8 cellular contexts compared by ENCODE assay signal in the genomic region with DNA sequence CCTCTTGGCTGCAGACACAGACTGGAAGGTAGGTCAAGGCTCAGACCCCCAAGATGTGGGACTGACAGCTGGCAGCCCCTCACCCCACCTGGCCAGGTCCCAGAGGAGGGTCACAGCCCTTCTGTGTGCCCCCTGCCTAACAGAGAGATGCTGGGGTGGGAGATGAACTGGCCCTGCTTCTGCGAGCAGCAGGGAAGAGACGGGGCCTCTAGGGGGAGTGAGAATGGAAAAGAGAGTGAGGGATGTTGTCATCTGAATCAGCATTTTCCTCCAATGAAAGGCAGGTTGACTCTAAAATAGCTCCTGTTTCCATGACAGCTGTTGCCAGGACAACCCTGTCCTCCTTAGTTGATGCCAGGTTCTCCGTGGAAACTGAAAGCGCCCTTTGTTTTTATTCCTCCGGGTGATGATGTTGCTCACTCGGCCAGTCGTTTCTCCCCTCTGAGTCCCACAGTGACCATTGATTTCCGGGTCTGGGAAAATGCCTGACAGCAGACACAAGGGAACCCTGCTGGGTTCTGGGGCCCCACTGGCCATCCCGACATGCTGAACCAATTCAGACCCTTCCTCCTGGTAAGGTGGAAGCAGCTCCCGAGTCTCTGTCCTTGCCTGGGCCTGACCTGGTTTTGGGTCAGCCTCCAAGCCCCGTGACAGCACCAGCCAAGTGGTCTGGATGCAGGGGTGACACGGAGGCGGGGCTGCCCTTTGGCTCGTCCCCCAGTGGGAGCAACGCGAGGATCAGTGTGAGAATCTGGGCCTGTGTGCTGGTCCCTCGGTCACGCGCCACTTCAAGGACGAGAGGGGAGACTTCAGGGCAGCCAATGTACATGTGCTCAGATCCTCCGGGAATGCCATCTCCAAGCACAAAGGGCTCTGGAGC. TPM values are rescaled to one million over a fixed set of nuclear protein-coding genes. Genes with fewer than 3 reads are reported as not detected.
DNase-seq lines count a peak whose midpoint lies in the region; ATAC-seq, FAIRE-seq and TF ChIP-seq lines count a peak whose summit lies in the region.

No MANE protein-coding gene starts in this region.

- H3K27me3 ChIP-seq in BJ (ENCODE audit: control insufficient read depth, insufficient read depth, low read length) = peaks cover 5% of the 10 kb centered on the region; the same call in 1 of the 2 replicates
- peaks cover 0 to 33% (median 6%) of the 10 kb centered on the region in 3 donors for H3K27me3 ChIP-seq in stomach

- peak; percentile 88 for FAIRE-seq in GM19239 (lab: Jason Lieb, UNC)

- peak; percentile 77 for TF ChIP-seq CTCF in BJ (IDR thresholded peaks at IDR 0.05; ENCODE audit: insufficient read depth, low read depth, low read length)
- TF ChIP-seq CTCF in epithelial cell of proximal tubule (conservative IDR thresholded peaks at IDR 0.05; ENCODE audit: low read depth, low read length) = peak; percentile 67
- no peak for TF ChIP-seq CTCF in mucosa of descending colon (IDR thresholded peaks at IDR 0.05)
- peak in 3 of 7 experiments; percentile 11 to 22 (median 20) for TF ChIP-seq CTCF in stomach (IDR thresholded peaks at IDR 0.05)

- POLR2A ChIA-PET in BJ (lab: Charles Lee) = no interaction called here
- POLR2A ChIA-PET in activated CD4-positive, alpha-beta memory T cell treated with anti-CD3 and anti-CD28 coated beads for 36 hours (lab: Charles Lee) = interaction anchor here (1.6 kb wide), 1 partner anchor 23 kb away, joined by 3 read pairs; no protein-coding TSS in a partner anchor

- H3K4me1 ChIP-seq in mucosa of descending colon (ENCODE audit: low read depth) (no peaks in the 10 kb centered on the region), stomach (peaks cover 3 to 14% (median 7%) of the 10 kb centered on the region in 4 donors)

- no peaks in the 10 kb centered on the region for H3K9me3 Mint-ChIP-seq in activated CD4-positive, alpha-beta memory T cell treated with anti-CD3 and anti-CD28 coated beads for 36 hours

- H3K9me3 ChIP-seq in mucosa of descending colon = no peaks in the 10 kb centered on the region
- H3K9me3 ChIP-seq in stomach = no peaks in the 10 kb centered on the region

- H3K4me1 Mint-ChIP-seq in activated CD4-positive, alpha-beta memory T cell treated with anti-CD3 and anti-CD28 coated beads for 36 hours (ENCODE audit: low read depth) = peaks cover 16% of the 10 kb centered on the region

- peak; percentile 49 for ATAC-seq in HG03521 (IDR thresholded peaks at IDR 0.05; ENCODE audit: unreplicated experiment)
- ATAC-seq in mucosa of descending colon = peak; percentile 66

- H3K27ac ChIP-seq in stomach = peak overlapping the region in 4 of 5 donors; percentile 38 to 64 (median 54)

- CTCF ChIA-PET in BJ (lab: Yijun Ruan, JAX) = interaction anchor here (0.6 to 4.7 kb wide), 10 partner anchors 8 to 185 kb away, joined by 3 to 29 read pairs (median 4); no protein-coding TSS in a partner anchor
- CTCF ChIA-PET in activated CD4-positive, alpha-beta memory T cell treated with anti-CD3 and anti-CD28 coated beads for 36 hours (lab: Charles Lee) = interaction anchor here (0.8 to 10.9 kb wide), 9 partner anchors 8 to 261 kb away, joined by 3 to 286 read pairs (median 5); no protein-coding TSS in a partner anchor

- 28 to 38% (median 33%) methylated on average over 18 to 21 of the region's 21 CpGs for WGBS in stomach, 5 donors

- no peak overlapping the region for H3K4me3 ChIP-seq in BJ (ENCODE audit: low read depth, low read length)
- no peak overlapping the region for H3K4me3 ChIP-seq in epithelial cell of proximal tubule (ENCODE audit: low read depth, low read length)
- no peak overlapping the region for H3K4me3 ChIP-seq in mucosa of descending colon
- no peak overlapping the region for H3K4me3 ChIP-seq in stomach

- no peak overlapping the region for H3K27ac Mint-ChIP-seq in activated CD4-positive, alpha-beta memory T cell treated with anti-CD3 and anti-CD28 coated beads for 36 hours

- no peak for TF ChIP-seq EP300 in stomach (IDR thresholded peaks at IDR 0.05)

- DNase-seq in BJ (ENCODE audit: low read depth) (peak; percentile 75), GM19239 (ENCODE audit: insufficient read length, low spot score) (peak; percentile 82), NCI-H526 (lab: John Stamatoyannopoulos, UW) (peak; percentile 89), epithelial cell of proximal tubule (ENCODE audit: low read depth) (peak; percentile 86), mucosa of descending colon (peak in 1 of 3 donors; percentile 64), stomach (peak; percentile 57)
- peak; percentile 85 for DNase-seq in activated CD4-positive, alpha-beta memory T cell treated with anti-CD3 and anti-CD28 coated beads for 36 hours

- H3K4me3 Mint-ChIP-seq in activated CD4-positive, alpha-beta memory T cell treated with anti-CD3 and anti-CD28 coated beads for 36 hours = no peak overlapping the region

- peaks cover 1% of the 10 kb centered on the region for H3K27me3 Mint-ChIP-seq in activated CD4-positive, alpha-beta memory T cell treated with anti-CD3 and anti-CD28 coated beads for 36 hours

- TF ChIP-seq POLR2A in stomach (IDR thresholded peaks at IDR 0.05) = no peak

- intact Hi-C loops in activated CD4-positive, alpha-beta memory T cell treated with anti-CD3 and anti-CD28 coated beads for 36 hours (cut with micrococcal nuclease) = loop anchor here (1.0 to 5.0 kb wide), 2 partner anchors 239 to 262 kb away; a partner anchor contains a TSS
- intact Hi-C loops in mucosa of descending colon (cut with DNase I, micrococcal nuclease) = no loop called here
- intact Hi-C loops in stomach (cut with DNase I; ENCODE audit: low total_unique reads) = no loop called here

- H3K36me3 ChIP-seq in BJ (ENCODE audit: control insufficient read depth, insufficient read depth, low read length) (no peaks in the 10 kb centered on the region), mucosa of descending colon (ENCODE audit: low read depth) (no peaks in the 10 kb centered on the region), stomach (no peaks in the 10 kb centered on the region)

- no peaks in the 10 kb centered on the region for H3K36me3 Mint-ChIP-seq in activated CD4-positive, alpha-beta memory T cell treated with anti-CD3 and anti-CD28 coated beads for 36 hours

RNA-seq across cellular contexts. Expression of a gene that starts 4.7 kb away (rescaled TPM):
- polyA plus RNA-seq in BJ (2011; rRNA removed) (11.6 and 20.7 TPM in 2 replicates), stomach (10 to 100 TPM in 1 of 3 donors, 1 to 10 TPM in 2; 1.9 to 12.4 (median 4.8) TPM)
- polyA minus RNA-seq in BJ (2011; rRNA and poly(A)+ RNA removed) = 14.7 and 16.6 TPM in 2 replicates
- total RNA-seq in activated CD4-positive, alpha-beta memory T cell treated with anti-CD3 and anti-CD28 coated beads for 36 hours = 1 to 10 TPM; 1.3 to 1.6 TPM
- total RNA-seq in epithelial cell of proximal tubule (20.4 and 30.8 TPM in 2 replicates), mucosa of descending colon (10 to 100 TPM in 1 of 3 donors, 1 to 10 TPM in 2; 3.0 to 15.8 (median 3.6) TPM), stomach (10 to 100 TPM in 4 of 5 donors, 1 to 10 TPM in 1; 3.2 to 48.7 (median 20.1) TPM)

RNA-seq across cellular contexts. Expression of a gene that starts 20.1 kb away (rescaled TPM):
- polyA plus RNA-seq in BJ (2011; rRNA removed) (7.4 and 8.2 TPM in 2 replicates), stomach (10 to 100 TPM in 1 of 3 donors, 1 to 10 TPM in 2; 7.7 to 14.7 (median 8.9) TPM)
- 4.4 and 5.3 TPM in 2 replicates for polyA minus RNA-seq in BJ (2011; rRNA and poly(A)+ RNA removed)
- 10 to 100 TPM; 12.9 to 14.5 TPM for total RNA-seq in activated CD4-positive, alpha-beta memory T cell treated with anti-CD3 and anti-CD28 coated beads for 36 hours
- total RNA-seq in epithelial cell of proximal tubule (18.3 and 25.0 TPM in 2 replicates), mucosa of descending colon (10 to 100 TPM; 12.8 to 17.5 (median 14.2) TPM), stomach (100 to 1,000 TPM in 1 of 5 donors, 10 to 100 TPM in 4; 13.0 to 209 (median 68.0) TPM)
